In genomic region chr5:14664270-14665109, GRCh38 we compare ENCODE assay signal across 8 cellular contexts. TPM values are rescaled to one million over a fixed set of nuclear protein-coding genes. Genes with fewer than 3 reads are reported as not detected.
DNase-seq lines count a peak whose midpoint lies in the region; ATAC-seq and TF ChIP-seq lines count a peak whose summit lies in the region.

TSS of gene OTULIN (plus strand) at chr5:14664718. CDS start at chr5:14664826, 108 bp downstream.

- H3K4me3 Mint-ChIP-seq in activated naive CD8-positive, alpha-beta T cell treated with anti-CD3 and anti-CD28 coated beads, Interleukin-2, amount 50 U/mL, for 24 hours: peak within 1 kb of the TSS; percentile 98
- peak within 1 kb of the TSS; percentile 96 for H3K4me3 Mint-ChIP-seq in type B pancreatic cell

- DNase-seq in GM12864 (ENCODE audit: low read depth) (peak; percentile 76), NCI-H1092 (lab: John Stamatoyannopoulos, UW) (peak; percentile 87), SW480 (ENCODE audit: low spot score) (peak; percentile 92), cardiac septum (ENCODE audit: low spot score) (peak; percentile 96), posterior cingulate gyrus (peak; percentile 83 to 98 (median 88)), type B pancreatic cell (ENCODE audit: extremely low spot score, unreplicated experiment) (peak; percentile 90)
- DNase-seq in activated naive CD8-positive, alpha-beta T cell treated with anti-CD3 and anti-CD28 coated beads, Interleukin-2, amount 50 U/mL, for 24 hours: peak; percentile 88

- H3K4me3 ChIP-seq in GM12864 (ENCODE audit: low read depth, low read length): peak within 1 kb of the TSS; percentile 77

- peaks cover 88% of the 10 kb centered on the region for H3K4me1 Mint-ChIP-seq in activated naive CD8-positive, alpha-beta T cell treated with anti-CD3 and anti-CD28 coated beads, Interleukin-2, amount 50 U/mL, for 24 hours
- H3K4me1 Mint-ChIP-seq in type B pancreatic cell (ENCODE audit: unreplicated experiment): peaks cover 28% of the 10 kb centered on the region

- H3K27me3 Mint-ChIP-seq in activated naive CD8-positive, alpha-beta T cell treated with anti-CD3 and anti-CD28 coated beads, Interleukin-2, amount 50 U/mL, for 24 hours: no peaks in the 10 kb centered on the region
- no peaks in the 10 kb centered on the region for H3K27me3 Mint-ChIP-seq in type B pancreatic cell

- peak within 1 kb of the TSS; percentile 97 for H3K27ac Mint-ChIP-seq in activated naive CD8-positive, alpha-beta T cell treated with anti-CD3 and anti-CD28 coated beads, Interleukin-2, amount 50 U/mL, for 24 hours
- H3K27ac Mint-ChIP-seq in type B pancreatic cell: peak within 1 kb of the TSS; percentile 89

- H3K9me3 Mint-ChIP-seq in activated naive CD8-positive, alpha-beta T cell treated with anti-CD3 and anti-CD28 coated beads, Interleukin-2, amount 50 U/mL, for 24 hours: peaks cover 4% of the 10 kb centered on the region
- H3K9me3 Mint-ChIP-seq in type B pancreatic cell: no peaks in the 10 kb centered on the region

- intact Hi-C loops in cardiac septum (cut with DNase I) (no loop called here), posterior cingulate gyrus (cut with DNase I) (loop anchor here (5.0 to 10.0 kb wide), 2 partner anchors 208 to 520 kb away; partner anchors contain the start of genes ANKH and TRIO)

- peaks cover 29% of the 10 kb centered on the region for H3K36me3 Mint-ChIP-seq in activated naive CD8-positive, alpha-beta T cell treated with anti-CD3 and anti-CD28 coated beads, Interleukin-2, amount 50 U/mL, for 24 hours (ENCODE audit: low read depth)
- peaks cover 9% of the 10 kb centered on the region for H3K36me3 Mint-ChIP-seq in type B pancreatic cell

- TF ChIP-seq CTCF in GM12864 (IDR thresholded peaks at IDR 0.05; ENCODE audit: low read depth, low read length, missing control alignments) (no peak), type B pancreatic cell (conservative IDR thresholded peaks at IDR 0.05) (no peak)

- peak; percentile 67 for ATAC-seq in HG02610 (IDR thresholded peaks at IDR 0.05; ENCODE audit: unreplicated experiment)
- ATAC-seq in activated naive CD8-positive, alpha-beta T cell treated with anti-CD3 and anti-CD28 coated beads, Interleukin-2, amount 50 U/mL, for 24 hours: peak; percentile 83

RNA-seq across cellular contexts. Expression of gene OTULIN, which starts in this region (rescaled TPM):
- 29.0 TPM for total RNA-seq in cardiac septum
- 24.4 and 31.1 TPM in 2 replicates for total RNA-seq in type B pancreatic cell (ENCODE audit: low replicate concordance)

Comparison
In these comparisons a context has a peak if more than half of its experiments do, and no peak if none do; other contexts are left out.
1. Peak in every context shown above with its lines: DNase-seq, ATAC-seq and H3K4me3 ChIP-seq.